In the genomic region with DNA sequence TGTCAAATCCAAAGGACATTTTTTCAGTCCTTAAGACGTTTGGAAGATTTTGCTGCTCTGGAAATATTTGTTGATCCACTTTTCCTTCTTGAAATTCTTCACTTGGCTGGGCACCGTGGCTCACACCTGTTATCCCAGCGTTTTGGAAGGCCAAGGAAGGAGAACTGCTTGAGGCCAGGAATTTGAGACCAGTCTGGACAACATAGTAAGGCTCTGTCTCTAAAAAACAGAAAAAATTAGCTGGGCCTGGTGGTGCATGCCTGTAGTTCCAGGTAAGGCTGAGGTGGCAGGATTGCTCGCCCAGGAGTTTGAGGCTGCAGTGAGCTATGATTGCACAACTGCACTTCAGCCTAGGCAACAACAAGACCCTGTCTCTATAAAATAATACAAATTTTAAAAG, we compare ENCODE assay signal across 9 cellular contexts.
"Had no signal": no experiment of that assay in that cellular context is flagged by ENCODE, and none has a peak within 500 bp of the region (broad histone marks: within the 10 kb centered on the region; RNA-seq: fewer than 3 reads in every experiment).

No MANE protein-coding gene starts in this region.

- FAIRE-seq: K562 had no signal

- H3K9me3 ChIP-seq: HAP-1 had no signal

- H3K4me3 ChIP-seq: GM23338, HAP-1, K562 had no signal

- ATAC-seq: GM23338, HCT116, K562 had no signal

- H3K36me3 ChIP-seq: HAP-1 had no signal

- DNase-seq: H7, HFFc6, IMR-90, KG1 had no signal

- H3K4me1 ChIP-seq: HAP-1 had no signal

- H3K27ac ChIP-seq: HL-60 had no signal

- H2AFZ ChIP-seq: GM23338 had no signal

- H3K4me2 ChIP-seq: GM23338 had no signal
